Comparison of ENCODE assay signal across 8 cellular contexts in genomic region chr20:41137412-41138216, GRCh38. TPM values are rescaled to one million over a fixed set of nuclear protein-coding genes. Genes with fewer than 3 reads are reported as not detected.
A peak's percentile ranks its signal among the peaks of the same experiment; 100 is the strongest.
DNase-seq lines count a peak whose midpoint lies in the region; ATAC-seq and FAIRE-seq lines count a peak whose summit lies in the region.

Gene PLCG1, plus strand, starts transcription at chr20:41137543. Its CDS starts 99 bp downstream, at chr20:41137642.

- H3K36me3 Mint-ChIP-seq in IgD-negative memory B cell, result no peaks in the 10 kb centered on the region
- peaks cover 58% of the 10 kb centered on the region for H3K36me3 Mint-ChIP-seq in activated T-helper 17 cell treated with anti-CD3 and anti-CD28 coated beads, Interleukin-2, amount 50 U/mL, for 72 hours (ENCODE audit: low read depth)
- no peaks in the 10 kb centered on the region for H3K36me3 Mint-ChIP-seq in natural killer cell treated with Interleukin-12 subunit alpha and Interleukin-12 subunit beta and Interleukin-15 and Interleukin-18, amount 100 ng/mL, for 72 hours

- DNase-seq in D341Med (ENCODE audit: low spot score) (peak; percentile 98), RCC 7860 (ENCODE audit: low spot score) (peak; percentile 59), fibroblast of peridontal ligament (ENCODE audit: extremely low read depth) (peak; percentile 41)
- peak; percentile 85 for DNase-seq in natural killer cell treated with Interleukin-12 subunit alpha and Interleukin-12 subunit beta and Interleukin-15 and Interleukin-18, amount 100 ng/mL, for 72 hours (ENCODE audit: low spot score)
- peak; percentile 70 for DNase-seq in stimulated activated naive CD4-positive, alpha-beta T cell treated with Interleukin-2 at 50 U/mL for 16 hours (lab: John Stamatoyannopoulos, UW)

- peak within 1 kb of the TSS; percentile 84 to 95 (median 92) for H3K4me3 Mint-ChIP-seq in IgD-negative memory B cell
- peak within 1 kb of the TSS; percentile 84 for H3K4me3 Mint-ChIP-seq in activated T-helper 17 cell treated with anti-CD3 and anti-CD28 coated beads, Interleukin-2, amount 50 U/mL, for 72 hours
- H3K4me3 Mint-ChIP-seq in natural killer cell treated with Interleukin-12 subunit alpha and Interleukin-12 subunit beta and Interleukin-15 and Interleukin-18, amount 100 ng/mL, for 72 hours, result peak within 1 kb of the TSS; percentile 97

- no peaks in the 10 kb centered on the region for H3K9me3 Mint-ChIP-seq in IgD-negative memory B cell
- no peaks in the 10 kb centered on the region for H3K9me3 Mint-ChIP-seq in activated T-helper 17 cell treated with anti-CD3 and anti-CD28 coated beads, Interleukin-2, amount 50 U/mL, for 72 hours
- H3K9me3 Mint-ChIP-seq in natural killer cell treated with Interleukin-12 subunit alpha and Interleukin-12 subunit beta and Interleukin-15 and Interleukin-18, amount 100 ng/mL, for 72 hours, result no peaks in the 10 kb centered on the region

- ATAC-seq in GM21526 (IDR thresholded peaks at IDR 0.05; ENCODE audit: low FRiP score, unreplicated experiment), result peak; percentile 45
- peak; percentile 66 for ATAC-seq in activated T-helper 17 cell treated with anti-CD3 and anti-CD28 coated beads, Interleukin-2, amount 50 U/mL, for 72 hours (replicated peaks)
- peak; percentile 86 to 90 for ATAC-seq in natural killer cell treated with Interleukin-12 subunit alpha and Interleukin-12 subunit beta and Interleukin-15 and Interleukin-18, amount 100 ng/mL, for 72 hours

- FAIRE-seq in RCC 7860 (lab: Jason Lieb, UNC), result no peak

- H3K27ac Mint-ChIP-seq in IgD-negative memory B cell, result peak within 1 kb of the TSS; percentile 89 to 95 (median 93)
- H3K27ac Mint-ChIP-seq in activated T-helper 17 cell treated with anti-CD3 and anti-CD28 coated beads, Interleukin-2, amount 50 U/mL, for 72 hours, result peak within 1 kb of the TSS; percentile 75
- peak within 1 kb of the TSS; percentile 49 to 77 for H3K27ac Mint-ChIP-seq in natural killer cell treated with Interleukin-12 subunit alpha and Interleukin-12 subunit beta and Interleukin-15 and Interleukin-18, amount 100 ng/mL, for 72 hours

- H3K4me1 Mint-ChIP-seq in IgD-negative memory B cell, result peaks cover 42 to 49% (median 48%) of the 10 kb centered on the region in 3 donors
- H3K4me1 Mint-ChIP-seq in activated T-helper 17 cell treated with anti-CD3 and anti-CD28 coated beads, Interleukin-2, amount 50 U/mL, for 72 hours, result peaks cover 40% of the 10 kb centered on the region
- H3K4me1 Mint-ChIP-seq in natural killer cell treated with Interleukin-12 subunit alpha and Interleukin-12 subunit beta and Interleukin-15 and Interleukin-18, amount 100 ng/mL, for 72 hours (ENCODE audit: low read depth in 2 of 2), result peaks cover 56 to 62% of the 10 kb centered on the region in 2 donors

- no peaks in the 10 kb centered on the region for H3K27me3 Mint-ChIP-seq in IgD-negative memory B cell
- no peaks in the 10 kb centered on the region for H3K27me3 Mint-ChIP-seq in activated T-helper 17 cell treated with anti-CD3 and anti-CD28 coated beads, Interleukin-2, amount 50 U/mL, for 72 hours
- H3K27me3 Mint-ChIP-seq in natural killer cell treated with Interleukin-12 subunit alpha and Interleukin-12 subunit beta and Interleukin-15 and Interleukin-18, amount 100 ng/mL, for 72 hours, result no peaks in the 10 kb centered on the region

RNA-seq across cellular contexts. Expression of gene PLCG1, which starts in this region (rescaled TPM):
- polyA plus RNA-seq in IgD-negative memory B cell, result 12.8 TPM
- total RNA-seq in activated T-helper 17 cell treated with anti-CD3 and anti-CD28 coated beads, Interleukin-2, amount 50 U/mL, for 72 hours, result 100 to 1,000 TPM; 184 to 628 TPM
- 100 to 1,000 TPM in 1 of 2 donors, 10 to 100 TPM in 1; 54.6 to 114 TPM for total RNA-seq in natural killer cell treated with Interleukin-12 subunit alpha and Interleukin-12 subunit beta and Interleukin-15 and Interleukin-18, amount 100 ng/mL, for 72 hours

Comparison
In these comparisons a context has a peak if more than half of its experiments do, and no peak if none do; other contexts are left out.
1. Peak in every context shown above with its lines: DNase-seq and ATAC-seq.
2. DNase-seq: peak in every context shown above with its lines; median percentile 98 in D341Med; 85 in natural killer cell treated with Interleukin-12 subunit alpha and Interleukin-12 subunit beta and Interleukin-15 and Interleukin-18, amount 100 ng/mL, for 72 hours; 70 in stimulated activated naive CD4-positive, alpha-beta T cell treated with Interleukin-2 at 50 U/mL for 16 hours; 59 in RCC 7860; 41 in fibroblast of peridontal ligament.